In genomic region chr9:121368692-121369091, GRCh38 we compare ENCODE assay signal across 8 cellular contexts. TPM values are rescaled to one million over a fixed set of nuclear protein-coding genes. Genes with fewer than 3 reads are reported as not detected.
DNase-seq lines count a peak whose midpoint lies in the region; ATAC-seq, FAIRE-seq and TF ChIP-seq lines count a peak whose summit lies in the region.
"Not testable (repeated sequence)": the region's sequence is repeated elsewhere in the genome, so short reads cannot be mapped to it uniquely, and the experiment has no call there.

No MANE protein-coding gene starts in this region.

- WGBS in A549 (ENCODE audit: missing lambda C conversion rate): 74% methylated on average over 10 of the region's 10 CpGs
- WGBS in GM23248 (ENCODE audit: low coverage in 1 of 2, low lambda C conversion rate in 2 of 2, missing lambda C conversion rate in 2 of 2), 2 experiments: 38% methylated on average over 10 of the region's 10 CpGs
- WGBS in right cardiac atrium: 39% methylated on average over 10 of the region's 10 CpGs
- 23 to 38% (median 31%) methylated on average over 10 of the region's 10 CpGs for WGBS in small intestine, 3 donors

- peaks cover 56% of the 10 kb centered on the region for H3F3A ChIP-seq in GM23248 (ENCODE audit: insufficient read depth)

- H3K27me3 ChIP-seq in GM23248 (replicated peaks; ENCODE audit: insufficient read depth); SJSA1 (replicated peaks); right cardiac atrium (ENCODE audit: control insufficient read depth, insufficient read depth); muscle layer of duodenum (ENCODE audit: low read depth, low read length); small intestine (ENCODE audit: control insufficient read depth in 2 of 2, insufficient read depth in 2 of 2, low read length in 2 of 2): not testable (repeated sequence)

- not testable (repeated sequence) for DNase-seq in A549 (ENCODE audit: low read depth in 1 of 2, low spot score in 1 of 2); GM23248; SJSA1 (ENCODE audit: low read depth in 1 of 2, low spot score in 2 of 2); small intestine
- peak in 1 of 3 donors; percentile 59 for DNase-seq in right cardiac atrium

- not testable (repeated sequence) for H3K9me3 Mint-ChIP-seq in activated naive CD4-positive, alpha-beta T cell treated with anti-CD3 and anti-CD28 coated beads, Interleukin-2, amount 50 U/mL, for 24 hours; dendritic cell treated with granulocyte-macrophage colony-stimulating factor and Interleukin-4, amounts not matched to agents 40 ng/mL and 50 ng/mL, for 4 days

- H3K4me1 ChIP-seq in A549 (peaks cover 86% of the 10 kb centered on the region), GM23248 (ENCODE audit: insufficient read depth) (peaks cover 57% of the 10 kb centered on the region), SJSA1 (replicated peaks) (peaks cover 55% of the 10 kb centered on the region), muscle layer of duodenum (ENCODE audit: control insufficient read depth in 1 of 2, insufficient read depth in 2 of 2, low read length in 2 of 2) (peaks cover 41 to 48% of the 10 kb centered on the region in 2 donors)
- not testable (repeated sequence) for H3K4me1 ChIP-seq in right cardiac atrium (ENCODE audit: control insufficient read depth, insufficient read depth, low read length); small intestine (ENCODE audit: control insufficient read depth in 2 of 2, insufficient read depth in 1 of 2, low read depth in 1 of 2, low read length in 1 of 2)

- H3K4me3 Mint-ChIP-seq in activated naive CD4-positive, alpha-beta T cell treated with anti-CD3 and anti-CD28 coated beads, Interleukin-2, amount 50 U/mL, for 24 hours: peak overlapping the region; percentile 86
- peak overlapping the region; percentile 91 for H3K4me3 Mint-ChIP-seq in dendritic cell treated with granulocyte-macrophage colony-stimulating factor and Interleukin-4, amounts not matched to agents 40 ng/mL and 50 ng/mL, for 4 days

- POLR2A ChIA-PET in A549 (lab: Yijun Ruan, JAX): interaction anchor here (0.7 to 1.1 kb wide), 2 partner anchors 18 to 100 kb away, joined by 3 to 6 read pairs; no protein-coding TSS in a partner anchor

- H3K4me2 ChIP-seq in A549 (peak overlapping the region; percentile 93), GM23248 (ENCODE audit: unreplicated experiment) (peak overlapping the region; percentile 80)

- H3K27ac ChIP-seq in A549 (peak overlapping the region; percentile 87 to 92; a peak in 4 of 6 replicates), GM23248 (peak overlapping the region; percentile 45; the same call in 1 of the 2 replicates), SJSA1 (peak overlapping the region; percentile 70), right cardiac atrium (ENCODE audit: low read length) (peak overlapping the region; percentile 86), muscle layer of duodenum (ENCODE audit: low read length) (peak overlapping the region; percentile 88), small intestine (ENCODE audit: low read depth in 1 of 2, low read length in 1 of 2) (peak overlapping the region; percentile 62 to 90)

- not testable (repeated sequence) for H4K20me1 ChIP-seq in GM23248 (ENCODE audit: insufficient read depth)

- peak overlapping the region; percentile 86 for H3K9ac ChIP-seq in GM23248

- not testable (repeated sequence) for TF ChIP-seq RAD21 in A549 (conservative IDR thresholded peaks at IDR 0.05 in 1 of 2, IDR thresholded peaks at IDR 0.05 in 1 of 2)

- H3K9me2 ChIP-seq in GM23248 (ENCODE audit: insufficient read depth): not testable (repeated sequence)

- peak overlapping the region; percentile 66 for H2AFZ ChIP-seq in GM23248

- FAIRE-seq in A549 (lab: Jason Lieb, UNC); small intestine (lab: Jason Lieb, UNC): not testable (repeated sequence)

- not testable (repeated sequence) for ATAC-seq in A549, right cardiac atrium

- TF ChIP-seq POLR2A in A549 (IDR thresholded peaks at IDR 0.05; ENCODE audit: low read length): not testable (repeated sequence)

- H3K36me3 Mint-ChIP-seq in activated naive CD4-positive, alpha-beta T cell treated with anti-CD3 and anti-CD28 coated beads, Interleukin-2, amount 50 U/mL, for 24 hours: not testable (repeated sequence)
- H3K36me3 Mint-ChIP-seq in dendritic cell treated with granulocyte-macrophage colony-stimulating factor and Interleukin-4, amounts not matched to agents 40 ng/mL and 50 ng/mL, for 4 days (ENCODE audit: low read depth): peaks cover 18% of the 10 kb centered on the region

- TF ChIP-seq EP300 in A549 (IDR thresholded peaks at IDR 0.05): not testable (repeated sequence)

- H3K9me3 ChIP-seq in A549; GM23248 (ENCODE audit: low read depth); SJSA1 (replicated peaks); right cardiac atrium (ENCODE audit: control insufficient read depth, low read length); muscle layer of duodenum (ENCODE audit: control insufficient read depth in 1 of 2, low read length in 2 of 2); small intestine (ENCODE audit: control insufficient read depth, low read depth): not testable (repeated sequence)

- H3K4me1 Mint-ChIP-seq in activated naive CD4-positive, alpha-beta T cell treated with anti-CD3 and anti-CD28 coated beads, Interleukin-2, amount 50 U/mL, for 24 hours: peaks cover 42% of the 10 kb centered on the region
- H3K4me1 Mint-ChIP-seq in dendritic cell treated with granulocyte-macrophage colony-stimulating factor and Interleukin-4, amounts not matched to agents 40 ng/mL and 50 ng/mL, for 4 days (ENCODE audit: low read depth): peaks cover 57% of the 10 kb centered on the region

- H3K79me2 ChIP-seq in GM23248 (ENCODE audit: insufficient read depth): peaks cover 50% of the 10 kb centered on the region

- intact Hi-C loops in dendritic cell treated with granulocyte-macrophage colony-stimulating factor and Interleukin-4, amounts not matched to agents 40 ng/mL and 50 ng/mL, for 4 days (cut with micrococcal nuclease); right cardiac atrium (cut with DNase I): not testable (repeated sequence)

- not testable (repeated sequence) for TF ChIP-seq CTCF in A549 (IDR thresholded peaks at IDR 0.05)

- peak overlapping the region; percentile 74 for H3K4me3 ChIP-seq in A549
- H3K4me3 ChIP-seq in GM23248: peak overlapping the region; percentile 79
- peak overlapping the region; percentile 69 for H3K4me3 ChIP-seq in SJSA1
- peak overlapping the region; percentile 65 for H3K4me3 ChIP-seq in right cardiac atrium (ENCODE audit: low read length)
- H3K4me3 ChIP-seq in muscle layer of duodenum (ENCODE audit: low read depth in 1 of 2, low read length in 2 of 2): peak overlapping the region; percentile 75 to 76
- H3K4me3 ChIP-seq in small intestine (ENCODE audit: low read depth in 1 of 2, low read length in 2 of 2): peak overlapping the region; percentile 64 to 82

- H3K36me3 ChIP-seq in GM23248 (ENCODE audit: low read depth); muscle layer of duodenum (ENCODE audit: control insufficient read depth in 1 of 2, insufficient read depth in 2 of 2, low read length in 2 of 2); small intestine (ENCODE audit: control insufficient read depth in 2 of 2, insufficient read depth in 2 of 2, low read length in 2 of 2): not testable (repeated sequence)
- H3K36me3 ChIP-seq in SJSA1: peaks cover 23% of the 10 kb centered on the region; the same call in 1 of the 2 replicates

- in situ Hi-C loops in GM23248 (cut with MboI): not testable (repeated sequence)

- CTCF ChIA-PET in A549 (lab: Yijun Ruan, JAX): interaction anchor here (0.6 to 1.8 kb wide), 4 partner anchors 48 to 506 kb away, joined by 3 to 23 read pairs (median 5); no protein-coding TSS in a partner anchor

- peak overlapping the region; percentile 74 for H3K27ac Mint-ChIP-seq in activated naive CD4-positive, alpha-beta T cell treated with anti-CD3 and anti-CD28 coated beads, Interleukin-2, amount 50 U/mL, for 24 hours
- H3K27ac Mint-ChIP-seq in dendritic cell treated with granulocyte-macrophage colony-stimulating factor and Interleukin-4, amounts not matched to agents 40 ng/mL and 50 ng/mL, for 4 days: peak overlapping the region; percentile 95

- H3K27me3 Mint-ChIP-seq in activated naive CD4-positive, alpha-beta T cell treated with anti-CD3 and anti-CD28 coated beads, Interleukin-2, amount 50 U/mL, for 24 hours; dendritic cell treated with granulocyte-macrophage colony-stimulating factor and Interleukin-4, amounts not matched to agents 40 ng/mL and 50 ng/mL, for 4 days: not testable (repeated sequence)

RNA-seq across cellular contexts. Expression of gene STOM, which starts 1.4 kb away (rescaled TPM):
- polyA plus RNA-seq in A549 (2011; rRNA removed) (234 and 246 TPM in 2 replicates), A549 (2017; fragmentation: RNase III; extraction: RNeasy Plus Mini Kit Qiagen cat#74134 plus additional on column Dnase treatment) (83.3 to 92.0 TPM (median 91.4 TPM) in 3 replicates), GM23248 (2016; fragmentation: Nextera tagmentation; extraction: Ambion mirVana) (58.0 and 61.9 TPM in 2 replicates), right cardiac atrium (153 TPM), small intestine (100 to 1,000 TPM in 1 of 3 donors, 10 to 100 TPM in 2; 20.8 to 115 (median 73.2) TPM)
- polyA plus RNA-seq in A549 (2012; cell fraction: cytosol; rRNA removed): 40.8 and 49.6 TPM in 2 replicates
- polyA plus RNA-seq in A549 (2012; cell fraction: nucleus; rRNA removed): 21.8 and 32.1 TPM in 2 replicates
- polyA minus RNA-seq in A549 (2011; rRNA and poly(A)+ RNA removed): 99.2 and 99.5 TPM in 2 replicates
- total RNA-seq in GM23248 (2014; rRNA removed; shearing (Covaris generic)): 67.7 and 68.5 TPM in 2 replicates
- 192 and 200 TPM in 2 replicates for total RNA-seq in SJSA1 (2014; rRNA removed; shearing (Covaris generic))
- 100 to 1,000 TPM; 146 to 246 (median 172) TPM for total RNA-seq in right cardiac atrium
